In genomic region chr7:33698692-33699128, GRCh38 we compare ENCODE assay signal across 20 cellular contexts.
"Had no signal": no experiment of that assay in that cellular context is flagged by ENCODE, and none has a peak within 500 bp of the region (broad histone marks: within the 10 kb centered on the region; RNA-seq: fewer than 3 reads in every experiment).

No MANE protein-coding gene starts in this region.

- H3K27me3 ChIP-seq: esophagus squamous epithelium, right atrium auricular region, tibial nerve had no signal

- FAIRE-seq: colon had no signal

- H3K4me3 Mint-ChIP-seq: activated CD8-positive, alpha-beta T cell treated with anti-CD3 and anti-CD28 coated beads for 36 hours; activated T-cell treated with anti-CD3 and anti-CD28 coated beads, Interleukin-2, amount 50 U/mL, for 72 hours; T-helper 17 cell; WTC11 had no signal

- H3K36me3 ChIP-seq: esophagus squamous epithelium, lower lobe of right lung, right atrium auricular region had no signal

- H3K27ac Mint-ChIP-seq: activated CD8-positive, alpha-beta T cell treated with anti-CD3 and anti-CD28 coated beads for 36 hours; activated naive CD4-positive, alpha-beta T cell treated with anti-CD3 and anti-CD28 coated beads, Interleukin-2, amount 50 U/mL, for 72 hours; activated T-cell treated with anti-CD3 and anti-CD28 coated beads, Interleukin-2, amount 50 U/mL, for 72 hours; T-helper 17 cell; WTC11 had no signal

- ATAC-seq: activated CD8-positive, alpha-beta T cell treated with anti-CD3 and anti-CD28 coated beads for 36 hours; activated naive CD4-positive, alpha-beta T cell treated with anti-CD3 and anti-CD28 coated beads, Interleukin-2, amount 50 U/mL, for 72 hours; activated T-cell treated with anti-CD3 and anti-CD28 coated beads, Interleukin-2, amount 50 U/mL, for 72 hours; lower lobe of right lung; T-helper 17 cell; WTC11 had no signal

- H3K4me1 Mint-ChIP-seq: T-helper 17 cell had no signal

- H3K27me3 Mint-ChIP-seq: activated CD8-positive, alpha-beta T cell treated with anti-CD3 and anti-CD28 coated beads for 36 hours; T-helper 17 cell had no signal

- DNase-seq: activated CD4-positive, alpha-beta T cell treated with anti-CD3 and anti-CD28 coated beads for 4 hours; activated CD8-positive, alpha-beta memory T cell treated with anti-CD3 and anti-CD28 coated beads, Interleukin-2, amount 50 U/mL, for 4 hours; activated CD8-positive, alpha-beta T cell treated with anti-CD3 and anti-CD28 coated beads for 36 hours; activated gamma-delta T cell; activated T-cell treated with anti-CD3 and anti-CD28 coated beads, Interleukin-2, amount 50 U/mL, for 72 hours; caudate nucleus; esophagus squamous epithelium; lower lobe of right lung; midbrain; stimulated activated CD4-positive, alpha-beta T cell treated with anti-CD3 and anti-CD28 coated beads, Interleukin-4, amount 100 ng/mL, for 4 hours; stimulated activated CD8-positive, alpha-beta memory T cell treated with anti-CD3 and anti-CD28 coated beads, Interleukin-4, amount 100 ng/mL, for 48 hours; stimulated activated naive CD4-positive, alpha-beta T cell treated with Interleukin-2 at 50 U/mL for 16 hours; substantia nigra; T-helper 17 cell had no signal

- H3K4me3 ChIP-seq: esophagus squamous epithelium, lower lobe of right lung, right atrium auricular region, skin epidermis, tibial nerve had no signal

- H3K4me1 ChIP-seq: esophagus squamous epithelium, lower lobe of right lung, right atrium auricular region, tibial nerve had no signal

- H3K27ac ChIP-seq: esophagus squamous epithelium, lower lobe of right lung, right atrium auricular region, skin epidermis, tibial nerve had no signal
